8 cellular contexts compared by ENCODE assay signal in genomic region chr2:28620801-28621171, GRCh38.
DNase-seq lines count a peak whose midpoint lies in the region; ATAC-seq and TF ChIP-seq lines count a peak whose summit lies in the region.

No MANE protein-coding gene starts in this region.

- in situ Hi-C loops in GM23248 (cut with MboI) = no loop called here

- H3K36me3 ChIP-seq in GM23248 (ENCODE audit: low read depth) (no peaks in the 10 kb centered on the region), skeletal muscle tissue (ENCODE audit: control insufficient read depth in 3 of 3, insufficient read depth in 3 of 3, low read length in 3 of 3) (no peaks in the 10 kb centered on the region)

- H3K9me3 Mint-ChIP-seq in activated T-helper 1 cell treated with anti-CD3 and anti-CD28 coated beads, Interleukin-12 subunit alpha, Interleukin-12 subunit beta, Interleukin-2, Interleukin-4 antibody, amounts not matched to agents 30 ng/mL and 10 ng/mL and 1 ng/mL, durations not matched to agents 14 hours and 24 hours and 36 hours = peaks cover 5% of the 10 kb centered on the region
- peaks cover 2% of the 10 kb centered on the region for H3K9me3 Mint-ChIP-seq in glutamatergic neuron (ENCODE audit: unreplicated experiment)

- ATAC-seq in HG02763 (IDR thresholded peaks at IDR 0.05; ENCODE audit: unreplicated experiment) (no peak), HG03342 (IDR thresholded peaks at IDR 0.05; ENCODE audit: unreplicated experiment) (no peak), left ventricle myocardium superior (no peak)

- H3K27ac ChIP-seq in GM23248 = peak overlapping the region; percentile 78; the same call in 1 of the 2 replicates
- peak overlapping the region; percentile 61 for H3K27ac ChIP-seq in skeletal muscle tissue (ENCODE audit: low read depth, low read length)

- H3K27me3 Mint-ChIP-seq in activated T-helper 1 cell treated with anti-CD3 and anti-CD28 coated beads, Interleukin-12 subunit alpha, Interleukin-12 subunit beta, Interleukin-2, Interleukin-4 antibody, amounts not matched to agents 30 ng/mL and 10 ng/mL and 1 ng/mL, durations not matched to agents 14 hours and 24 hours and 36 hours (ENCODE audit: insufficient read depth) = no peaks in the 10 kb centered on the region
- peaks cover 3% of the 10 kb centered on the region for H3K27me3 Mint-ChIP-seq in glutamatergic neuron (ENCODE audit: unreplicated experiment)

- peak overlapping the region; percentile 96 for H3K27ac Mint-ChIP-seq in activated T-helper 1 cell treated with anti-CD3 and anti-CD28 coated beads, Interleukin-12 subunit alpha, Interleukin-12 subunit beta, Interleukin-2, Interleukin-4 antibody, amounts not matched to agents 30 ng/mL and 10 ng/mL and 1 ng/mL, durations not matched to agents 14 hours and 24 hours and 36 hours
- no peak overlapping the region for H3K27ac Mint-ChIP-seq in glutamatergic neuron (ENCODE audit: unreplicated experiment)

- H4K20me1 ChIP-seq in GM23248 (ENCODE audit: insufficient read depth) = no peaks in the 10 kb centered on the region

- no peak overlapping the region for H3K4me2 ChIP-seq in GM23248 (ENCODE audit: unreplicated experiment)

- no peaks in the 10 kb centered on the region for H3K9me3 ChIP-seq in GM23248 (ENCODE audit: low read depth)
- no peaks in the 10 kb centered on the region for H3K9me3 ChIP-seq in skeletal muscle tissue (ENCODE audit: control insufficient read depth in 3 of 3, low read length in 3 of 3)

- DNase-seq in GM23248 (no peak), glutamatergic neuron (no peak), NOMO-1 treated with DMSO at 0.1 percent for 48 hours (lab: John Stamatoyannopoulos, UW; ENCODE audit: unreplicated experiment) (no peak), left ventricle myocardium superior (no peak)
- no peak for DNase-seq in activated T-helper 1 cell treated with anti-CD3 and anti-CD28 coated beads, Interleukin-12 subunit alpha, Interleukin-12 subunit beta, Interleukin-2, Interleukin-4 antibody, amounts not matched to agents 30 ng/mL and 10 ng/mL and 1 ng/mL, durations not matched to agents 14 hours and 24 hours and 36 hours (ENCODE audit: low spot score)

- no peak overlapping the region for H2AFZ ChIP-seq in GM23248

- peaks cover 3% of the 10 kb centered on the region for H3K36me3 Mint-ChIP-seq in activated T-helper 1 cell treated with anti-CD3 and anti-CD28 coated beads, Interleukin-12 subunit alpha, Interleukin-12 subunit beta, Interleukin-2, Interleukin-4 antibody, amounts not matched to agents 30 ng/mL and 10 ng/mL and 1 ng/mL, durations not matched to agents 14 hours and 24 hours and 36 hours (ENCODE audit: low read depth)
- H3K36me3 Mint-ChIP-seq in glutamatergic neuron (ENCODE audit: unreplicated experiment) = no peaks in the 10 kb centered on the region

- 0 out of 2 replicates have a peak, but pooled peaks cover 6% of the 10 kb centered on the region for H3F3A ChIP-seq in GM23248 (ENCODE audit: insufficient read depth)

- intact Hi-C loops in activated T-helper 1 cell treated with anti-CD3 and anti-CD28 coated beads, Interleukin-12 subunit alpha, Interleukin-12 subunit beta, Interleukin-2, Interleukin-4 antibody, amounts not matched to agents 30 ng/mL and 10 ng/mL and 1 ng/mL, durations not matched to agents 14 hours and 24 hours and 36 hours (cut with micrococcal nuclease) = loop anchor here (1.0 to 10.0 kb wide), 8 partner anchors 20 to 394 kb away; partner anchors contain the start of genes FOSL2 and PPP1CB
- intact Hi-C loops in left ventricle myocardium superior (cut with micrococcal nuclease) = no loop called here

- H3K9ac ChIP-seq in GM23248 (peak overlapping the region; percentile 63), skeletal muscle tissue (ENCODE audit: low read depth in 1 of 3, low read length in 3 of 3) (peak overlapping the region in 1 of 3 donors; percentile 54)

- no peaks in the 10 kb centered on the region for H3K4me1 Mint-ChIP-seq in activated T-helper 1 cell treated with anti-CD3 and anti-CD28 coated beads, Interleukin-12 subunit alpha, Interleukin-12 subunit beta, Interleukin-2, Interleukin-4 antibody, amounts not matched to agents 30 ng/mL and 10 ng/mL and 1 ng/mL, durations not matched to agents 14 hours and 24 hours and 36 hours (ENCODE audit: low read depth)
- peaks cover 25% of the 10 kb centered on the region for H3K4me1 Mint-ChIP-seq in glutamatergic neuron (ENCODE audit: low read depth, unreplicated experiment)

- no peaks in the 10 kb centered on the region for H3K79me2 ChIP-seq in GM23248 (ENCODE audit: insufficient read depth)

- H3K27me3 ChIP-seq in GM23248 (replicated peaks; ENCODE audit: insufficient read depth) (no peaks in the 10 kb centered on the region), skeletal muscle tissue (ENCODE audit: control insufficient read depth in 3 of 3, insufficient read depth in 3 of 3, low read length in 3 of 3) (no peaks in the 10 kb centered on the region)

- H3K9me2 ChIP-seq in GM23248 (ENCODE audit: insufficient read depth) = no peaks in the 10 kb centered on the region

- H3K4me3 Mint-ChIP-seq in activated T-helper 1 cell treated with anti-CD3 and anti-CD28 coated beads, Interleukin-12 subunit alpha, Interleukin-12 subunit beta, Interleukin-2, Interleukin-4 antibody, amounts not matched to agents 30 ng/mL and 10 ng/mL and 1 ng/mL, durations not matched to agents 14 hours and 24 hours and 36 hours = peak overlapping the region; percentile 67
- peak overlapping the region; percentile 53 for H3K4me3 Mint-ChIP-seq in glutamatergic neuron (ENCODE audit: unreplicated experiment)

- H3K4me3 ChIP-seq in GM23248 = no peak overlapping the region
- H3K4me3 ChIP-seq in skeletal muscle tissue (ENCODE audit: low read length in 3 of 3) = no peak overlapping the region

- WGBS in GM23248 (ENCODE audit: low coverage in 1 of 2, low lambda C conversion rate in 2 of 2, missing lambda C conversion rate in 2 of 2), 2 experiments = 90% methylated on average over 4 of the region's 4 CpGs

- TF ChIP-seq CTCF in glutamatergic neuron (IDR thresholded peaks at IDR 0.05; ENCODE audit: partially characterized antibody, unreplicated experiment) = no peak

- H3K4me1 ChIP-seq in GM23248 (ENCODE audit: insufficient read depth) = peaks cover 10% of the 10 kb centered on the region
- H3K4me1 ChIP-seq in skeletal muscle tissue (ENCODE audit: control insufficient read depth in 3 of 3, insufficient read depth in 3 of 3, low read length in 3 of 3) = peaks cover 38 to 44% (median 42%) of the 10 kb centered on the region in 3 donors
